1 cellular context compared by ENCODE assay signal in the genomic region with DNA sequence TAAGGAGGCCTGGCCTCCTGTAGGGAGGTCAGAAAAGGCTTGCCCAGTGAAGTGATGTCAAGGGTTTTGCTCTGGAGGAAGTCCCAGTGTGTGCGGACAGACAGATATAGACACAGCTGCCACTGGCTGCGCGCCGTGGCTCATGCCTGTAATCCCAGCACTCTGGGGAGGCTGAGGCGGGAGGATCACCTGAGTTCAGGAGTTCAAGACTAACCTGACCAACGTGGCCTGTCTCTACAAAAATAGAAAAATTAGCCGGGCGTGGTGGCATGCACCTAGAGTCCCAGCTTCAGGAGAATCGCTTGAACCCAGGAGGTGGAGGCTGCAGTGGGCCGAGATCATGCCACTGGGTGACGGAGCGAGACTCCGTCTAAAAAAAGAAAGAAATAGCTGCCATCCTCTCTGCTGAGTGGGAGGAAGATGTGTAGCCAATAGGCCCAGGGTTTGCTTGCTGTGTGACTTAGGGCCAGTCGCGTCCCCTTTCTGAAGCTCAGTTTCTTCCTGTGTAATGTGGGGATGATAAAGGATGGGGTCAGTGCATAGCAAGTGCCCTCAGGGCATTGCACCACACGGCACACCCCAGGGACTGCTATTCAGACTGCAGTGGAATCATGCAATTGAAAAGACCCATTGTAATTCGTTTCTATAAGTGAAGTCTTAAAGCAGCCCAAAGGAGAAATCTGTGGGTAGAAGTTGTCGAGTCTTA.
TF ChIP-seq lines count a peak whose summit lies in the region.

No MANE protein-coding gene starts in this region.

TF ChIP-seq in GM23338, 12 proteins besides CTCF, POLR2A, EP300 and RAD21 (continued from another document):
- no peak for TF ChIP-seq ZNF462 (CRISPR knock-in tag; IDR thresholded peaks at IDR 0.05)
- TF ChIP-seq ZNF331 (CRISPR knock-in tag; IDR thresholded peaks at IDR 0.05; ENCODE audit: low read depth): no peak
